In the genomic region with DNA sequence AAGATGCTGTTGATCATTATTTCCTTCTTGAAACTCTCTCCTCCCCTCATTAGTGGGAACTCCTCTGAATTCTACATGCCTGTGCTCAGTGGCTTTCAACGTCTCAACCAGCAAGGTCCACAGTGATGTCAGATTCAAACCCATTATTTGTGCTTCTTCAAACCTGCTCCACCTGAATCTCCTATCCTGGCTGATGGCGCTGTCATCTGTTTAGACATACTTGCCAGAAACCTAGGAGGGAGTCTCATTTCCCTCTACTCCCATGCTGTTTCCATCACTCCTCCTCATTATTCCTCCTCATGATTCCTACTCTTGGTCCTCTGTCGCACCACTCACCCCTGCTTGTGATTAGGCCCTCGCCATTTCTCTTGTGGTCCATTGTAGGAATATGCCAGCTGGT, we compare ENCODE assay signal across 9 cellular contexts. TPM values are rescaled to one million over a fixed set of nuclear protein-coding genes. Genes with fewer than 3 reads are reported as not detected.
DNase-seq lines count a peak whose midpoint lies in the region; ATAC-seq, FAIRE-seq and TF ChIP-seq lines count a peak whose summit lies in the region.
"Had no signal": no experiment of that assay in that cellular context is flagged by ENCODE, and none has a peak within 500 bp of the region (broad histone marks: within the 10 kb centered on the region; RNA-seq: fewer than 3 reads in every experiment).

No MANE protein-coding gene starts in this region.

- H3K4me1 ChIP-seq in left ventricle myocardium inferior: peaks cover 56% of the 10 kb centered on the region
- H3K4me1 ChIP-seq in K562 (replicated peaks in 1 of 2; ENCODE audit: control insufficient read depth in 2 of 2, insufficient read depth in 2 of 2, low read length in 2 of 2): peaks cover 25 to 28% of the 10 kb centered on the region in 2 experiments
- peaks cover 7 to 8% of the 10 kb centered on the region in 2 donors for H3K4me1 ChIP-seq in mucosa of rectum (ENCODE audit: control insufficient read depth in 2 of 2, insufficient read depth in 2 of 2, low read length in 2 of 2)
- peaks cover 39% of the 10 kb centered on the region for H3K4me1 ChIP-seq in upper lobe of right lung

- H4K20me1 ChIP-seq in K562 (replicated peaks; ENCODE audit: control insufficient read depth, insufficient read depth, low read length): no peaks in the 10 kb centered on the region

- POLR2A ChIA-PET in K562 (lab: Yijun Ruan, JAX): interaction anchor here (0.7 to 1.6 kb wide), 5 partner anchors 8 to 21 kb away, joined by 3 to 6 read pairs (median 3); no protein-coding TSS in a partner anchor

- H3K79me2 ChIP-seq in K562 (ENCODE audit: control insufficient read depth, insufficient read depth, low read length): peaks cover 21% of the 10 kb centered on the region

- no peak overlapping the region for H3K4me3 ChIP-seq in left ventricle myocardium inferior
- no peak overlapping the region for H3K4me3 ChIP-seq in K562
- H3K4me3 ChIP-seq in mucosa of rectum (ENCODE audit: low read length in 2 of 2): no peak overlapping the region
- H3K4me3 ChIP-seq in upper lobe of right lung: no peak overlapping the region

- H3K9me3 ChIP-seq in left ventricle myocardium inferior (replicated peaks) (no peaks in the 10 kb centered on the region), K562 (replicated peaks; ENCODE audit: control insufficient read depth, insufficient read depth, low read depth, low read length) (no peaks in the 10 kb centered on the region), mucosa of rectum (ENCODE audit: control insufficient read depth in 2 of 2, low read length in 2 of 2) (no peaks in the 10 kb centered on the region), upper lobe of right lung (no peaks in the 10 kb centered on the region)

- H3K36me3 ChIP-seq in left ventricle myocardium inferior (no peaks in the 10 kb centered on the region), K562 (ENCODE audit: control insufficient read depth, insufficient read depth, low read length) (peaks cover 11% of the 10 kb centered on the region; the same call in 2 of the 3 replicates), mucosa of rectum (ENCODE audit: control insufficient read depth in 2 of 2, insufficient read depth in 2 of 2, low read length in 2 of 2) (no peaks in the 10 kb centered on the region), upper lobe of right lung (no peaks in the 10 kb centered on the region)

- TF ChIP-seq EP300 in K562 (IDR thresholded peaks at IDR 0.05; ENCODE audit: low read length): no peak

- H3K9me1 ChIP-seq in K562 (ENCODE audit: control insufficient read depth, insufficient read depth, low read length): no peaks in the 10 kb centered on the region

- TF ChIP-seq POLR2A in K562 (conservative IDR thresholded peaks at IDR 0.05): no peak

- intact Hi-C loops in left ventricle myocardium inferior (cut with micrococcal nuclease): no loop called here
- intact Hi-C loops in cardiac septum (cut with DNase I): no loop called here
- intact Hi-C loops in K562 (cut with micrococcal nuclease): no loop called here
- intact Hi-C loops in upper lobe of right lung (cut with DNase I): no loop called here

- H3K9ac ChIP-seq in K562 (ENCODE audit: insufficient read depth in 1 of 2, low read depth in 2 of 2, low read length in 2 of 2) (peak overlapping the region in 1 of 2 experiments; percentile 46; a peak in 1 of 4 replicates), mucosa of rectum (ENCODE audit: low read depth in 1 of 2, low read length in 2 of 2) (no peak overlapping the region)

- WGBS in K562 (ENCODE audit: insufficient coverage, low coverage, missing lambda C conversion rate): 70% methylated on average over 4 of the region's 4 CpGs

- peak overlapping the region; percentile 58 for H3K4me2 ChIP-seq in K562 (ENCODE audit: insufficient read depth, low read length)

- TF ChIP-seq CTCF in left ventricle myocardium inferior (IDR thresholded peaks at IDR 0.05; ENCODE audit: borderline replicate concordance) (no peak), K562 (IDR thresholded peaks at IDR 0.05 in 2 of 3, conservative IDR thresholded peaks at IDR 0.05 in 1 of 3; ENCODE audit: insufficient read depth in 2 of 3, low read depth in 1 of 3, low read length in 3 of 3) (no peak), upper lobe of right lung (IDR thresholded peaks at IDR 0.05) (no peak)

- H3K27ac ChIP-seq in left ventricle myocardium inferior (replicated peaks) (peak overlapping the region; percentile 94), K562 (ENCODE audit: extremely low read depth, low read depth, low read length) (no peak overlapping the region), mucosa of rectum (ENCODE audit: low read depth in 2 of 2, low read length in 2 of 2) (peak overlapping the region; percentile 8 to 59), upper lobe of right lung (peak overlapping the region; percentile 83)
- H3K27ac ChIP-seq: C4-2B had no signal

- peak overlapping the region; percentile 94 for H2AFZ ChIP-seq in K562 (ENCODE audit: low read depth, low read length)

- DNase-seq in left ventricle myocardium inferior (no peak), cardiac septum (ENCODE audit: low spot score) (no peak), K562 (ENCODE audit: extremely low read depth in 1 of 4, low spot score in 3 of 4) (no peak), upper lobe of right lung (no peak), NCI-H2196 treated with DMSO at 0.1 percent for 48 hours (lab: John Stamatoyannopoulos, UW; ENCODE audit: unreplicated experiment) (no peak), DMS153 treated with DMSO at 0.1 percent for 48 hours (lab: John Stamatoyannopoulos, UW; ENCODE audit: unreplicated experiment) (no peak)

- CTCF ChIA-PET in K562 (lab: Yijun Ruan, JAX; ENCODE audit: low intra/inter-chr PET ratio): no interaction called here

- FAIRE-seq in K562 (lab: Jason Lieb, UNC): no peak

- BruUV-seq in K562 (replicated peaks; lab: Mats Ljungman, UMichigan): no TSS peak

- no peak for ATAC-seq in K562
- ATAC-seq in upper lobe of right lung: no peak
- no peak for ATAC-seq in HG02798 (IDR thresholded peaks at IDR 0.05; ENCODE audit: poor library complexity, unreplicated experiment)

- in situ Hi-C loops in K562 (cut with MboI): no loop called here

- no peak for TF ChIP-seq RAD21 in K562 (CRISPR knock-in tag; conservative IDR thresholded peaks at IDR 0.05 in 1 of 2, IDR thresholded peaks at IDR 0.05 in 1 of 2)

- H3K27me3 ChIP-seq in left ventricle myocardium inferior (ENCODE audit: low read depth) (no peaks in the 10 kb centered on the region), K562 (ENCODE audit: control insufficient read depth in 2 of 2, insufficient read depth in 2 of 2, low read length in 2 of 2) (no peaks in the 10 kb centered on the region), mucosa of rectum (ENCODE audit: control insufficient read depth in 2 of 2, insufficient read depth in 2 of 2, low read length in 2 of 2) (no peaks in the 10 kb centered on the region), upper lobe of right lung (no peaks in the 10 kb centered on the region)

TF ChIP-seq in K562, 482 proteins besides CTCF, POLR2A, EP300 and RAD21:
- TF ChIP-seq XRCC5 (IDR thresholded peaks at IDR 0.05; ENCODE audit: low read depth, low read length): 0 out of 2 replicates have a peak, but pooled peaks have one; percentile 23
- 0 out of 2 replicates have a peak, but pooled peaks have one; percentile 18 for TF ChIP-seq GABPB1 (CRISPR knock-in tag; IDR thresholded peaks at IDR 0.05)
- TF ChIP-seq ZNF384 (IDR thresholded peaks at IDR 0.05; ENCODE audit: low read depth, low read length): no peak
- TF ChIP-seq, protein P1, sequence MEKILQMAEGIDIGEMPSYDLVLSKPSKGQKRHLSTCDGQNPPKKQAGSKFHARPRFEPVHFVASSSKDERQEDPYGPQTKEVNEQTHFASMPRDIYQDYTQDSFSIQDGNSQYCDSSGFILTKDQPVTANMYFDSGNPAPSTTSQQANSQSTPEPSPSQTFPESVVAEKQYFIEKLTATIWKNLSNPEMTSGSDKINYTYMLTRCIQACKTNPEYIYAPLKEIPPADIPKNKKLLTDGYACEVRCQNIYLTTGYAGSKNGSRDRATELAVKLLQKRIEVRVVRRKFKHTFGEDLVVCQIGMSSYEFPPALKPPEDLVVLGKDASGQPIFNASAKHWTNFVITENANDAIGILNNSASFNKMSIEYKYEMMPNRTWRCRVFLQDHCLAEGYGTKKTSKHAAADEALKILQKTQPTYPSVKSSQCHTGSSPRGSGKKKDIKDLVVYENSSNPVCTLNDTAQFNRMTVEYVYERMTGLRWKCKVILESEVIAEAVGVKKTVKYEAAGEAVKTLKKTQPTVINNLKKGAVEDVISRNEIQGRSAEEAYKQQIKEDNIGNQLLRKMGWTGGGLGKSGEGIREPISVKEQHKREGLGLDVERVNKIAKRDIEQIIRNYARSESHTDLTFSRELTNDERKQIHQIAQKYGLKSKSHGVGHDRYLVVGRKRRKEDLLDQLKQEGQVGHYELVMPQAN (IDR thresholded peaks at IDR 0.05; ENCODE audit: borderline replicate concordance): no peak

RNA-seq across cellular contexts. Expression of a gene that starts 2.9 kb away (rescaled TPM):
- total RNA-seq in left ventricle myocardium inferior (8.2 TPM), cardiac septum (9.3 TPM), K562 (2014; rRNA removed) (21.0 and 23.3 TPM in 2 replicates), K562 (2014; rRNA removed; fragmentation: Illumina TruSeq; extraction: Trizol) (20.6 and 23.5 TPM in 2 replicates), K562 (2015; rRNA removed; fragmentation: Illumina TruSeq; extraction: Trizol) (24.3 and 25.3 TPM in 2 replicates), K562 (2021) (26.1 and 31.7 TPM in 2 replicates), upper lobe of right lung (50.7 TPM)
- 45.6 and 69.6 TPM in 2 replicates for total RNA-seq in K562 (2011; cell fraction: chromatin; rRNA removed; ENCODE audit: low replicate concordance)
- 29.0 and 29.5 TPM in 2 replicates for total RNA-seq in K562 (2011; cell fraction: nucleolus; rRNA removed)
- total RNA-seq in K562 (2011; cell fraction: nucleoplasm; rRNA removed): 35.7 and 37.3 TPM in 2 replicates
- polyA plus RNA-seq in K562 (2011; rRNA removed) (33.2 and 34.8 TPM in 2 replicates), K562 (2014; fragmentation: Illumina TruSeq; extraction: Trizol) (24.2 and 30.3 TPM in 2 replicates), K562 (2014; fragmentation: Nextera tagmentation; extraction: Ambion mirVana) (1 to 10 TPM; 5.2 to 7.6 TPM), K562 (2014; rRNA removed) (23.0 and 24.6 TPM in 2 replicates)
- polyA plus RNA-seq in K562 (2011; cell fraction: cytosol; rRNA removed): 17.2 and 25.7 TPM in 2 replicates
- polyA plus RNA-seq in K562 (2011; cell fraction: nucleus; rRNA removed): 37.4 and 44.9 TPM in 2 replicates
- 18.3 and 28.4 TPM in 2 replicates for polyA plus RNA-seq in K562 (2012)
- 41.5 and 47.0 TPM in 2 replicates for polyA minus RNA-seq in K562 (2011; rRNA and poly(A)+ RNA removed)
- 22.2 and 22.3 TPM in 2 replicates for polyA minus RNA-seq in K562 (2011; cell fraction: cytosol; rRNA and poly(A)+ RNA removed)
- polyA minus RNA-seq in K562 (2011; cell fraction: nucleus; rRNA and poly(A)+ RNA removed): 20.3 and 39.2 TPM in 2 replicates
